In the genomic region with DNA sequence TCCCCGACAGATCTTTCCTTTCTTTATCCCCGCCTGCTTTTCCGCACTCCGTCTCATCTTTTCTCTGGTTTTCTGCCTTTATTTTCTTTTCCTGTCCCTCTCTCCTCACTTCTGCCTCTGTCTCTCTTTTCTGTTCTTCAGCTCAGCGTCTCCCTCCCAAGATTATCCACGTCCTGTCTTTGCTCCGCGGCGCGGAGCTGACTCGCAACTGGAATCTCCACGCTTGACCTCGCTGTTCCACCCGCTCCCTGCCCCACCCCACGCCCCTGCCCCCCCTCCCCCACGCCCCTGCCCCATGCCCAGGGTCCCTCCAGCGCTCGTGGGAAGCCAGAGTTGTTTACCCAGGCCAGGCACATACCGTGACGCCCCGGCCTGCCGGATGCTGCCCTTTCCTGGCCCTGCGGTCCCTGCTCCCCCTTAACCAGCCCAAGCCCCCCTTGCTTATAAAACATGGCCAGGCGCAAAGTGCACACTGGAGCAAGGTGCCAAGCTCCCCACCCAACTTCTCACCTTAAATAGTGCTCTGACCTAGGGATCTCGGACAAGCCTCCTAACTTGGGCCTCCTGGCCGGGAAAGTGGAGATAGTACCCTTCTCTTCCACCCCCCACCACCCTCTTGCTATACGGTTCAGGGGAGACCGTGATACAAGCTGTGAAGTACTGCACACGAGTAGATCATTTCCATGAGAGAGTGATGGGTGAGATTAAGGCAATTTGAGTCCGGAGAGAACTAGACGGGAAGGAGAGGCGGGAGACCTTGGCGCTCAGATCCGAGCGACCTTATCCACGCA, we compare ENCODE assay signal across 11 cellular contexts. TPM values are rescaled to one million over a fixed set of nuclear protein-coding genes. Genes with fewer than 3 reads are reported as not detected.
A peak's percentile ranks its signal among the peaks of the same experiment; 100 is the strongest.
DNase-seq lines count a peak whose midpoint lies in the region; ATAC-seq lines count a peak whose summit lies in the region.
"Had no signal": no experiment of that assay in that cellular context is flagged by ENCODE, and none has a peak within 500 bp of the region (broad histone marks: within the 10 kb centered on the region; RNA-seq: fewer than 3 reads in every experiment).

No MANE protein-coding gene starts in this region.

- no peak for DNase-seq in activated T-cell treated with anti-CD3 and anti-CD28 coated beads, Interleukin-2, amount 50 U/mL, for 4 hours
- no peak for DNase-seq in activated T-cell treated with anti-CD3 and anti-CD28 coated beads, Interleukin-2, amount 50 U/mL, for 1 hour
- DNase-seq in activated CD8-positive, alpha-beta T cell treated with anti-CD3 and anti-CD28 coated beads, Interleukin-2, amount 10 ng/mL, durations not matched to agents 7 days and 5 days = no peak
- DNase-seq in immature natural killer cell (no peak), occipital lobe (lab: John Stamatoyannopoulos, UW) (no peak), NCI-H2227 treated with DMSO at 0.1 percent for 48 hours (lab: John Stamatoyannopoulos, UW) (no peak), nucleus accumbens (lab: John Stamatoyannopoulos, UW) (no peak)
- DNase-seq: esophagus squamous epithelium, NCI-H1694 treated with DMSO at 0.1 percent for 48 hours had no signal

- peaks cover 56% of the 10 kb centered on the region for H3K4me1 Mint-ChIP-seq in activated T-cell treated with anti-CD3 and anti-CD28 coated beads, Interleukin-2, amount 50 U/mL, for 4 hours (ENCODE audit: low read depth)
- H3K4me1 Mint-ChIP-seq in activated CD8-positive, alpha-beta T cell treated with anti-CD3 and anti-CD28 coated beads, Interleukin-2, amount 10 ng/mL, durations not matched to agents 7 days and 5 days (ENCODE audit: low read depth) = peaks cover 59% of the 10 kb centered on the region
- peaks cover 64 to 65% of the 10 kb centered on the region in 2 donors for H3K4me1 Mint-ChIP-seq in immature natural killer cell
- H3K4me1 Mint-ChIP-seq in stimulated activated memory B cell treated with anti-CD40 and anti-IgM and Interleukin-4, amounts not matched to agents 10 μg/mL and 1 μg/mL and 100 μg/mL, for 72 hours = peaks cover 68% of the 10 kb centered on the region

- no peak for ATAC-seq in activated T-cell treated with anti-CD3 and anti-CD28 coated beads, Interleukin-2, amount 50 U/mL, for 4 hours
- ATAC-seq in activated CD8-positive, alpha-beta T cell treated with anti-CD3 and anti-CD28 coated beads, Interleukin-2, amount 10 ng/mL, durations not matched to agents 7 days and 5 days = no peak
- ATAC-seq in stimulated activated memory B cell treated with anti-CD40 and anti-IgM and Interleukin-4, amounts not matched to agents 10 μg/mL and 1 μg/mL and 100 μg/mL, for 72 hours = no peak

- POLR2A ChIA-PET in activated CD8-positive, alpha-beta T cell treated with anti-CD3 and anti-CD28 coated beads, Interleukin-2, amount 10 ng/mL, durations not matched to agents 7 days and 5 days (lab: Charles Lee) = no interaction called here

- peak overlapping the region; percentile 65 for H3K4me3 Mint-ChIP-seq in activated T-cell treated with anti-CD3 and anti-CD28 coated beads, Interleukin-2, amount 50 U/mL, for 4 hours
- H3K4me3 Mint-ChIP-seq in activated CD8-positive, alpha-beta T cell treated with anti-CD3 and anti-CD28 coated beads, Interleukin-2, amount 10 ng/mL, durations not matched to agents 7 days and 5 days = peak overlapping the region; percentile 29
- H3K4me3 Mint-ChIP-seq in immature natural killer cell = peak overlapping the region; percentile 43 to 76 (median 71)
- peak overlapping the region; percentile 42 for H3K4me3 Mint-ChIP-seq in stimulated activated memory B cell treated with anti-CD40 and anti-IgM and Interleukin-4, amounts not matched to agents 10 μg/mL and 1 μg/mL and 100 μg/mL, for 72 hours

- H3K9me3 Mint-ChIP-seq in activated T-cell treated with anti-CD3 and anti-CD28 coated beads, Interleukin-2, amount 50 U/mL, for 4 hours = no peaks in the 10 kb centered on the region
- H3K9me3 Mint-ChIP-seq in activated CD8-positive, alpha-beta T cell treated with anti-CD3 and anti-CD28 coated beads, Interleukin-2, amount 10 ng/mL, durations not matched to agents 7 days and 5 days (ENCODE audit: insufficient read depth) = no peaks in the 10 kb centered on the region
- peaks cover 0 to 4% (median 0%) of the 10 kb centered on the region in 6 donors for H3K9me3 Mint-ChIP-seq in immature natural killer cell
- H3K9me3 Mint-ChIP-seq in stimulated activated memory B cell treated with anti-CD40 and anti-IgM and Interleukin-4, amounts not matched to agents 10 μg/mL and 1 μg/mL and 100 μg/mL, for 72 hours = no peaks in the 10 kb centered on the region

- H3K27me3 Mint-ChIP-seq in activated T-cell treated with anti-CD3 and anti-CD28 coated beads, Interleukin-2, amount 50 U/mL, for 4 hours (ENCODE audit: low read depth) = peaks cover 90% of the 10 kb centered on the region
- peaks cover 92% of the 10 kb centered on the region for H3K27me3 Mint-ChIP-seq in activated CD8-positive, alpha-beta T cell treated with anti-CD3 and anti-CD28 coated beads, Interleukin-2, amount 10 ng/mL, durations not matched to agents 7 days and 5 days (ENCODE audit: low read depth)
- peaks cover 52 to 71% (median 59%) of the 10 kb centered on the region in 3 donors for H3K27me3 Mint-ChIP-seq in immature natural killer cell (ENCODE audit: low read depth in 3 of 3)
- peaks cover 97% of the 10 kb centered on the region for H3K27me3 Mint-ChIP-seq in stimulated activated memory B cell treated with anti-CD40 and anti-IgM and Interleukin-4, amounts not matched to agents 10 μg/mL and 1 μg/mL and 100 μg/mL, for 72 hours

- CTCF ChIA-PET in activated CD8-positive, alpha-beta T cell treated with anti-CD3 and anti-CD28 coated beads, Interleukin-2, amount 10 ng/mL, durations not matched to agents 7 days and 5 days (lab: Charles Lee) = interaction anchor here (1.0 to 1.3 kb wide), 2 partner anchors 9 to 115 kb away, joined by 4 read pairs; no protein-coding TSS in a partner anchor

- H3K27ac Mint-ChIP-seq in activated CD8-positive, alpha-beta T cell treated with anti-CD3 and anti-CD28 coated beads, Interleukin-2, amount 10 ng/mL, durations not matched to agents 7 days and 5 days = no peak overlapping the region
- peak overlapping the region in 1 of 6 donors; percentile 10 for H3K27ac Mint-ChIP-seq in immature natural killer cell
- H3K27ac Mint-ChIP-seq in stimulated activated memory B cell treated with anti-CD40 and anti-IgM and Interleukin-4, amounts not matched to agents 10 μg/mL and 1 μg/mL and 100 μg/mL, for 72 hours = no peak overlapping the region

- H3K36me3 Mint-ChIP-seq in activated T-cell treated with anti-CD3 and anti-CD28 coated beads, Interleukin-2, amount 50 U/mL, for 4 hours (ENCODE audit: insufficient read depth) = no peaks in the 10 kb centered on the region
- H3K36me3 Mint-ChIP-seq in activated CD8-positive, alpha-beta T cell treated with anti-CD3 and anti-CD28 coated beads, Interleukin-2, amount 10 ng/mL, durations not matched to agents 7 days and 5 days (ENCODE audit: low read depth) = no peaks in the 10 kb centered on the region
- H3K36me3 Mint-ChIP-seq in immature natural killer cell = peaks cover 0 to 8% (median 5%) of the 10 kb centered on the region in 3 donors
- H3K36me3 Mint-ChIP-seq in stimulated activated memory B cell treated with anti-CD40 and anti-IgM and Interleukin-4, amounts not matched to agents 10 μg/mL and 1 μg/mL and 100 μg/mL, for 72 hours = no peaks in the 10 kb centered on the region

RNA-seq across cellular contexts. Expression of a gene that starts 4.7 kb away (rescaled TPM):
- not detected for total RNA-seq in activated T-cell treated with anti-CD3 and anti-CD28 coated beads, Interleukin-2, amount 50 U/mL, for 4 hours
- total RNA-seq in activated CD8-positive, alpha-beta T cell treated with anti-CD3 and anti-CD28 coated beads, Interleukin-2, amount 10 ng/mL, durations not matched to agents 7 days and 5 days = not detected
- polyA plus RNA-seq in immature natural killer cell = not detected
- not detected for total RNA-seq in occipital lobe
- total RNA-seq: esophagus squamous epithelium had no signal
- polyA plus RNA-seq: BJ had no signal

RNA-seq across cellular contexts. Expression of a gene that starts 16.2 kb away (rescaled TPM):
- 100 to 1,000 TPM; 159 to 191 (median 177) TPM for total RNA-seq in activated T-cell treated with anti-CD3 and anti-CD28 coated beads, Interleukin-2, amount 50 U/mL, for 4 hours
- total RNA-seq in activated CD8-positive, alpha-beta T cell treated with anti-CD3 and anti-CD28 coated beads, Interleukin-2, amount 10 ng/mL, durations not matched to agents 7 days and 5 days = 10 to 100 TPM; 69.8 to 72.9 TPM
- 100 to 1,000 TPM in 1 of 3 donors, 10 to 100 TPM in 2; 54.2 to 109 (median 61.0) TPM for polyA plus RNA-seq in immature natural killer cell
- total RNA-seq in occipital lobe = 16.1 TPM
